ENCODE assay signal across 8 cellular contexts in genomic region chr1:32650752-32651460, GRCh38. TPM values are rescaled to one million over a fixed set of nuclear protein-coding genes. Genes with fewer than 3 reads are reported as not detected.
DNase-seq lines count a peak whose midpoint lies in the region; TF ChIP-seq lines count a peak whose summit lies in the region.

RBBP4 (plus strand) TSS chr1:32651208; CDS start chr1:32651307, 99 bp downstream.

- H3K4me3 ChIP-seq in NB4 (ENCODE audit: low read depth, low read length) (peak within 1 kb of the TSS; percentile 100), SK-N-MC (peak within 1 kb of the TSS; percentile 87), suprapubic skin (peak within 1 kb of the TSS; percentile 82)

- peaks cover 29% of the 10 kb centered on the region for H3K36me3 Mint-ChIP-seq in HFFc6 (ENCODE audit: low read depth)
- peaks cover 35% of the 10 kb centered on the region for H3K36me3 Mint-ChIP-seq in activated naive CD4-positive, alpha-beta T cell treated with anti-CD3 and anti-CD28 coated beads, Interleukin-2, amount 10 ng/mL, durations not matched to agents 7 days and 5 days

- no peaks in the 10 kb centered on the region for H3K27me3 ChIP-seq in suprapubic skin

- H3K4me1 Mint-ChIP-seq in HFFc6 (ENCODE audit: low read depth): peaks cover 38% of the 10 kb centered on the region
- H3K4me1 Mint-ChIP-seq in activated naive CD4-positive, alpha-beta T cell treated with anti-CD3 and anti-CD28 coated beads, Interleukin-2, amount 10 ng/mL, durations not matched to agents 7 days and 5 days: peaks cover 60% of the 10 kb centered on the region

- peaks cover 52% of the 10 kb centered on the region for H3K4me1 ChIP-seq in suprapubic skin

- H3K9me3 ChIP-seq in SK-N-MC (ENCODE audit: low read depth, low read length) (no peaks in the 10 kb centered on the region), suprapubic skin (no peaks in the 10 kb centered on the region)

- peak within 1 kb of the TSS; percentile 100 for H3K9ac ChIP-seq in SK-N-MC (ENCODE audit: insufficient read length)

- peak within 1 kb of the TSS; percentile 100 for H3K27ac ChIP-seq in SK-N-MC
- H3K27ac ChIP-seq in suprapubic skin: peak within 1 kb of the TSS; percentile 99

- WGBS in suprapubic skin: 0% methylated on average over 9 of the region's 67 CpGs

- peak; percentile 81 for TF ChIP-seq POLR2A in NB4 (IDR thresholded peaks at IDR 0.05; ENCODE audit: extremely low read depth, insufficient read length)
- TF ChIP-seq POLR2A in suprapubic skin (IDR thresholded peaks at IDR 0.05): peak in 1 of 2 donors; percentile 91

- H3K27me3 Mint-ChIP-seq in HFFc6 (ENCODE audit: insufficient read depth): peaks cover 5% of the 10 kb centered on the region; the same call in 1 of the 2 replicates
- no peaks in the 10 kb centered on the region for H3K27me3 Mint-ChIP-seq in activated naive CD4-positive, alpha-beta T cell treated with anti-CD3 and anti-CD28 coated beads, Interleukin-2, amount 10 ng/mL, durations not matched to agents 7 days and 5 days

- H3K4me3 Mint-ChIP-seq in HFFc6: peak within 1 kb of the TSS; percentile 97
- peak within 1 kb of the TSS; percentile 89 for H3K4me3 Mint-ChIP-seq in activated naive CD4-positive, alpha-beta T cell treated with anti-CD3 and anti-CD28 coated beads, Interleukin-2, amount 10 ng/mL, durations not matched to agents 7 days and 5 days

- DNase-seq in GM04503 (ENCODE audit: low read depth): peak; percentile 78
- peak; percentile 95 for DNase-seq in HFFc6
- peak; percentile 97 for DNase-seq in NB4 (ENCODE audit: low read depth)
- DNase-seq in SK-N-MC (ENCODE audit: low read depth, low spot score): peak; percentile 80
- peak; percentile 98 for DNase-seq in activated naive CD4-positive, alpha-beta T cell treated with anti-CD3 and anti-CD28 coated beads, Interleukin-2, amount 10 ng/mL, durations not matched to agents 7 days and 5 days
- DNase-seq in germinal center (ENCODE audit: low spot score): peak; percentile 99
- DNase-seq in nucleus accumbens (lab: John Stamatoyannopoulos, UW): peak; percentile 60 to 99 (median 95)
- peak; percentile 98 for DNase-seq in suprapubic skin (ENCODE audit: low spot score in 2 of 2)

- peak within 1 kb of the TSS; percentile 100 for H3K27ac Mint-ChIP-seq in HFFc6
- H3K27ac Mint-ChIP-seq in activated naive CD4-positive, alpha-beta T cell treated with anti-CD3 and anti-CD28 coated beads, Interleukin-2, amount 10 ng/mL, durations not matched to agents 7 days and 5 days: peak within 1 kb of the TSS; percentile 99

- peak; percentile 22 for TF ChIP-seq EP300 in suprapubic skin (IDR thresholded peaks at IDR 0.05)

- CTCF ChIA-PET in activated naive CD4-positive, alpha-beta T cell treated with anti-CD3 and anti-CD28 coated beads, Interleukin-2, amount 10 ng/mL, durations not matched to agents 7 days and 5 days (lab: Charles Lee): interaction anchor here (0.9 to 1.3 kb wide), 2 partner anchors 28 to 131 kb away, joined by 3 to 4 read pairs; no protein-coding TSS in a partner anchor

- TF ChIP-seq CTCF in HFFc6 (IDR thresholded peaks at IDR 0.05) (peak; percentile 16; the same call in 1 of the 2 replicates), NB4 (IDR thresholded peaks at IDR 0.05; ENCODE audit: low read depth, low read length) (no peak), suprapubic skin (IDR thresholded peaks at IDR 0.05) (no peak)

- 0 out of 2 replicates have a peak, but pooled peaks cover 7% of the 10 kb centered on the region for H3K9me3 Mint-ChIP-seq in HFFc6
- H3K9me3 Mint-ChIP-seq in activated naive CD4-positive, alpha-beta T cell treated with anti-CD3 and anti-CD28 coated beads, Interleukin-2, amount 10 ng/mL, durations not matched to agents 7 days and 5 days: no peaks in the 10 kb centered on the region

- H3K36me3 ChIP-seq in SK-N-MC (ENCODE audit: insufficient read depth, low read length) (peaks cover 43% of the 10 kb centered on the region), suprapubic skin (peaks cover 15% of the 10 kb centered on the region)

RNA-seq across cellular contexts. Expression of gene RBBP4, which starts in this region (rescaled TPM):
- total RNA-seq in HFFc6 (2021; fragmentation: NEBNext Ultra II Directional; extraction: Animal tissue kit (Norgen Biotek cat#: 25700)): 100 to 1,000 TPM; 108 to 137 (median 124) TPM
- total RNA-seq in suprapubic skin: 100 to 1,000 TPM in 1 of 4 donors, 10 to 100 TPM in 3; 80.5 to 121 (median 90.5) TPM

Comparison
In these comparisons a context has a peak if more than half of its experiments do, and no peak if none do; other contexts are left out.
1. Peak in every context shown above with its lines: DNase-seq, H3K4me3 ChIP-seq and H3K27ac ChIP-seq.